22 cellular contexts compared by ENCODE assay signal in genomic region chr2:206974556-206974955, GRCh38. TPM values are rescaled to one million over a fixed set of nuclear protein-coding genes. Genes with fewer than 3 reads are reported as not detected.
"Had no signal": no experiment of that assay in that cellular context is flagged by ENCODE, and none has a peak within 500 bp of the region (broad histone marks: within the 10 kb centered on the region; RNA-seq: fewer than 3 reads in every experiment).

No MANE protein-coding gene starts in this region.

- H3K9ac ChIP-seq: KMS-11, SK-N-SH had no signal

- H3K27ac ChIP-seq: HL-60, KMS-11, RWPE1 had no signal

- FAIRE-seq: HTR-8/SVneo, K562 had no signal

- H3K4me2 ChIP-seq: KMS-11, SK-N-SH had no signal

- H3K9me3 ChIP-seq: SK-N-SH had no signal

- DNase-seq: Kasumi-1, MM.1S, NCI-H1092 treated with DMSO at 0.1 percent for 48 hours, NCI-H1436, NCI-H187, NCI-H2029, NCI-H2081 treated with DMSO at 0.1 percent for 48 hours, NCI-H2171, NCI-H226, NCI-H446, NCI-H510A, NCI-H524 treated with DMSO at 0.1 percent for 48 hours, NCI-H69, NCI-H774, SHP77, SK-N-SH had no signal

- H3K4me3 ChIP-seq: K562 had no signal

RNA-seq across cellular contexts. Expression of gene CPO, which starts 35.2 kb away (rescaled TPM):
- polyA plus RNA-seq: IgD-negative memory B cell, K562, SK-N-SH had no signal
